ENCODE assay signal across 2 cellular contexts in genomic region chr11:105167244-105167643, GRCh38.
TF ChIP-seq lines count a peak whose summit lies in the region.

No MANE protein-coding gene starts in this region.

TF ChIP-seq in IMR-90, 13 proteins besides CTCF, POLR2A, EP300 and RAD21:
- TF ChIP-seq RCOR1 (IDR thresholded peaks at IDR 0.05; ENCODE audit: insufficient replicate concordance, low read length) (no peak), CEBPB (IDR thresholded peaks at IDR 0.05; ENCODE audit: low read depth, low read length) (peak; percentile 83), FOS (IDR thresholded peaks at IDR 0.05; ENCODE audit: low read depth, low read length) (no peak)
TF ChIP-seq in IMR-90: peak in this region for 1.

TF ChIP-seq in K562, 482 proteins besides CTCF, POLR2A, EP300 and RAD21:
- TF ChIP-seq ARID1B (IDR thresholded peaks at IDR 0.05), result no peak
- no peak for TF ChIP-seq PHB (CRISPR knock-in tag; IDR thresholded peaks at IDR 0.05)
- no peak for TF ChIP-seq CEBPG (CRISPR knock-in tag; IDR thresholded peaks at IDR 0.05)
- peak in 1 of 2 experiments; percentile 89; a peak in 2 of 4 replicates for TF ChIP-seq CEBPG (tag; conservative IDR thresholded peaks at IDR 0.05 in 1 of 2, IDR thresholded peaks at IDR 0.05 in 1 of 2)
- TF ChIP-seq ZNF764 (CRISPR knock-in tag; IDR thresholded peaks at IDR 0.05; ENCODE audit: low read depth), result no peak
- TF ChIP-seq ESRRA (IDR thresholded peaks at IDR 0.05; ENCODE audit: borderline replicate concordance, low read depth), result no peak
- no peak for TF ChIP-seq MAFF (IDR thresholded peaks at IDR 0.05; ENCODE audit: low read length)
- TF ChIP-seq ZNF239 (CRISPR knock-in tag; IDR thresholded peaks at IDR 0.05), result no peak
- TF ChIP-seq CEBPB (tag; IDR thresholded peaks at IDR 0.05), result peak; percentile 74
- TF ChIP-seq ETV1 (tag; conservative IDR thresholded peaks at IDR 0.05; ENCODE audit: low read depth), result no peak
- no peak for TF ChIP-seq ZNF707 (CRISPR knock-in tag; conservative IDR thresholded peaks at IDR 0.05)
- TF ChIP-seq TRIM28 (IDR thresholded peaks at IDR 0.05), result no peak
- TF ChIP-seq TARDBP (IDR thresholded peaks at IDR 0.05), result no peak
- TF ChIP-seq CBFA2T3 (IDR thresholded peaks at IDR 0.05), result no peak
